16 cellular contexts compared by ENCODE assay signal in genomic region chr7:111240371-111240770, GRCh38.
A peak's percentile ranks its signal among the peaks of the same experiment; 100 is the strongest.
DNase-seq lines count a peak whose midpoint lies in the region; ATAC-seq and TF ChIP-seq lines count a peak whose summit lies in the region.
"Had no signal": no experiment of that assay in that cellular context is flagged by ENCODE, and none has a peak within 500 bp of the region (broad histone marks: within the 10 kb centered on the region; RNA-seq: fewer than 3 reads in every experiment).

No MANE protein-coding gene starts in this region.

- H3K9me3 ChIP-seq in left lung (no peaks in the 10 kb centered on the region), mucosa of descending colon (no peaks in the 10 kb centered on the region)
- H3K9me3 ChIP-seq: neutrophil had no signal

- intact Hi-C loops in left lung (cut with DNase I) (no loop called here), mucosa of descending colon (cut with DNase I, micrococcal nuclease) (no loop called here)

- no peaks in the 10 kb centered on the region for H3K4me1 ChIP-seq in left lung
- no peaks in the 10 kb centered on the region for H3K4me1 ChIP-seq in mucosa of descending colon (ENCODE audit: low read depth)

- DNase-seq in left lung = no peak
- no peak for DNase-seq in DMS 273 (lab: John Stamatoyannopoulos, UW; ENCODE audit: unreplicated experiment)
- no peak for DNase-seq in activated T-cell treated with anti-CD3 and anti-CD28 coated beads, Interleukin-2, amount 50 U/mL, for 48 hours
- DNase-seq in mucosa of descending colon = no peak
- DNase-seq: activated CD4-positive, CD25-positive, alpha-beta regulatory T cell treated with anti-CD3 and anti-CD28 coated beads, Interleukin-2, amount 50 U/mL, for 72 hours; effector memory CD4-positive, alpha-beta T cell; GOT3; IMR-90; NCI-H1105 treated with DMSO at 0.1 percent for 48 hours; stimulated activated naive CD4-positive, alpha-beta T cell treated with Interleukin-2 at 50 U/mL for 16 hours; T-cell had no signal

- TF ChIP-seq CTCF in left lung (IDR thresholded peaks at IDR 0.05) (no peak), mucosa of descending colon (IDR thresholded peaks at IDR 0.05) (no peak)

- H3K4me3 ChIP-seq in left lung (no peak overlapping the region), mucosa of descending colon (no peak overlapping the region)
- H3K4me3 ChIP-seq: lung had no signal

- ATAC-seq in GM19324 (IDR thresholded peaks at IDR 0.05; ENCODE audit: low FRiP score, unreplicated experiment) = peak; percentile 78
- ATAC-seq in GM21717 (IDR thresholded peaks at IDR 0.05; ENCODE audit: unreplicated experiment) = peak; percentile 77
- peak; percentile 74 for ATAC-seq in HG03135 (IDR thresholded peaks at IDR 0.05; ENCODE audit: unreplicated experiment)
- peak; percentile 64 for ATAC-seq in left lung
- no peak for ATAC-seq in mucosa of descending colon
- ATAC-seq: T-cell had no signal

- no peaks in the 10 kb centered on the region for H3K27me3 ChIP-seq in left lung
- H3K27me3 ChIP-seq: neutrophil had no signal

- H3K36me3 ChIP-seq in left lung (no peaks in the 10 kb centered on the region), mucosa of descending colon (ENCODE audit: low read depth) (no peaks in the 10 kb centered on the region)
- H3K36me3 ChIP-seq: neutrophil had no signal

- no peak overlapping the region for H3K27ac ChIP-seq in left lung
- H3K27ac ChIP-seq: neutrophil had no signal
